Comparison of ENCODE assay signal across 1 cellular context in genomic region chr14:100839573-100840175, GRCh38.
TF ChIP-seq lines count a peak whose summit lies in the region.

No MANE protein-coding gene starts in this region.

TF ChIP-seq in WTC11, 78 proteins besides CTCF, POLR2A, EP300 and RAD21 (continued from another document):
- TF ChIP-seq ZNF281 (CRISPR knock-in tag; IDR thresholded peaks at IDR 0.05) (no peak), SMAD3 (CRISPR knock-in tag; IDR thresholded peaks at IDR 0.05; ENCODE audit: borderline replicate concordance) (no peak), TEAD1 (CRISPR knock-in tag; IDR thresholded peaks at IDR 0.05) (no peak), MYBL2 (CRISPR knock-in tag; IDR thresholded peaks at IDR 0.05) (no peak), GABPB1 (CRISPR knock-in tag; IDR thresholded peaks at IDR 0.05) (no peak), FOXJ3 (CRISPR knock-in tag; IDR thresholded peaks at IDR 0.05; ENCODE audit: borderline replicate concordance) (no peak), RORB (CRISPR knock-in tag; IDR thresholded peaks at IDR 0.05) (no peak)
- TF ChIP-seq, protein P1, sequence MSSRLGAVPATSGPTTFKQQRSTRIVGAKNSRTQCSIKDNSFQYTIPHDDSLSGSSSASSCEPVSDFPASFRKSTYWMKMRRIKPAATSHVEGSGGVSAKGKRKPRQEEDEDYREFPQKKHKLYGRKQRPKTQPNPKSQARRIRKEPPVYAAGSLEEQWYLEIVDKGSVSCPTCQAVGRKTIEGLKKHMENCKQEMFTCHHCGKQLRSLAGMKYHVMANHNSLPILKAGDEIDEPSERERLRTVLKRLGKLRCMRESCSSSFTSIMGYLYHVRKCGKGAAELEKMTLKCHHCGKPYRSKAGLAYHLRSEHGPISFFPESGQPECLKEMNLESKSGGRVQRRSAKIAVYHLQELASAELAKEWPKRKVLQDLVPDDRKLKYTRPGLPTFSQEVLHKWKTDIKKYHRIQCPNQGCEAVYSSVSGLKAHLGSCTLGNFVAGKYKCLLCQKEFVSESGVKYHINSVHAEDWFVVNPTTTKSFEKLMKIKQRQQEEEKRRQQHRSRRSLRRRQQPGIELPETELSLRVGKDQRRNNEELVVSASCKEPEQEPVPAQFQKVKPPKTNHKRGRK (CRISPR knock-in tag; IDR thresholded peaks at IDR 0.05; ENCODE audit: borderline replicate concordance) = no peak
